1 cellular context compared by ENCODE assay signal in genomic region chr7:74650055-74650454, GRCh38.
TF ChIP-seq lines count a peak whose summit lies in the region.
"Not testable (repeated sequence)": the region's sequence is repeated elsewhere in the genome, so short reads cannot be mapped to it uniquely, and the experiment has no call there.

No MANE protein-coding gene starts in this region.

TF ChIP-seq in K562, 482 proteins besides CTCF, POLR2A, EP300 and RAD21 (continued from another document):
- not testable (repeated sequence) for TF ChIP-seq PBX2 (CRISPR knock-in tag; IDR thresholded peaks at IDR 0.05; ENCODE audit: low read depth); ATF3 (CRISPR knock-in tag; conservative IDR thresholded peaks at IDR 0.05); MYBL2 (CRISPR knock-in tag; IDR thresholded peaks at IDR 0.05; ENCODE audit: borderline replicate concordance)
- TF ChIP-seq PBX2 (tag; conservative IDR thresholded peaks at IDR 0.05; ENCODE audit: low read depth) (peak; percentile 47; the same call in 1 of the 2 replicates), ATF3 (IDR thresholded peaks at IDR 0.05) (peak; percentile 56), SMAD4 (CRISPR knock-in tag; conservative IDR thresholded peaks at IDR 0.05) (peak; percentile 97), HDAC3 (IDR thresholded peaks at IDR 0.05; ENCODE audit: borderline replicate concordance, partially characterized antibody) (peak; percentile 59), RCOR1 (IDR thresholded peaks at IDR 0.05; ENCODE audit: borderline replicate concordance in 1 of 2, low read depth in 2 of 2, low read length in 2 of 2) (peak in 1 of 2 experiments; percentile 54; a peak in 2 of 4 replicates), ETV1 (tag; conservative IDR thresholded peaks at IDR 0.05; ENCODE audit: low read depth) (peak; percentile 80), EGR1 (conservative IDR thresholded peaks at IDR 0.05) (peak; percentile 64), MEIS2 (IDR thresholded peaks at IDR 0.05; ENCODE audit: partially characterized antibody) (peak; percentile 73), SMARCC2 (IDR thresholded peaks at IDR 0.05; ENCODE audit: low read depth) (0 out of 2 replicates have a peak, but pooled peaks have one; percentile 44), JUND (IDR thresholded peaks at IDR 0.05; ENCODE audit: borderline replicate concordance, low read depth, low read length) (peak; percentile 78), JUND (tag; IDR thresholded peaks at IDR 0.05; ENCODE audit: borderline replicate concordance, low read depth, low read length) (peak; percentile 59; the same call in 1 of the 3 replicates), SMARCE1 (IDR thresholded peaks at IDR 0.05) (peak; percentile 79), NR2C1 (IDR thresholded peaks at IDR 0.05) (peak; percentile 55; the same call in 1 of the 2 replicates), NR2C1 (tag; IDR thresholded peaks at IDR 0.05) (peak; percentile 37; the same call in 1 of the 2 replicates), MEF2A (IDR thresholded peaks at IDR 0.05; ENCODE audit: control insufficient read depth, low read depth, low read length) (peak; percentile 98), CREM (IDR thresholded peaks at IDR 0.05; ENCODE audit: low read depth) (peak; percentile 70), STAT5A (IDR thresholded peaks at IDR 0.05; ENCODE audit: borderline replicate concordance, low read length) (0 out of 2 replicates have a peak, but pooled peaks have one; percentile 13), MYBL2 (IDR thresholded peaks at IDR 0.05; ENCODE audit: low read depth) (peak; percentile 87), ARID1B (IDR thresholded peaks at IDR 0.05) (peak; percentile 75), RNF2 (IDR thresholded peaks at IDR 0.05) (0 out of 2 replicates have a peak, but pooled peaks have one; percentile 34), VEZF1 (CRISPR knock-in tag; IDR thresholded peaks at IDR 0.05) (peak; percentile 56; the same call in 1 of the 2 replicates), LEF1 (IDR thresholded peaks at IDR 0.05) (peak; percentile 73), C11orf30 (IDR thresholded peaks at IDR 0.05; ENCODE audit: low read depth) (peak; percentile 7; the same call in 1 of the 2 replicates), SMARCA4 (IDR thresholded peaks at IDR 0.05) (peak; percentile 70)
